Comparison of ENCODE assay signal across 1 cellular context in the genomic region with DNA sequence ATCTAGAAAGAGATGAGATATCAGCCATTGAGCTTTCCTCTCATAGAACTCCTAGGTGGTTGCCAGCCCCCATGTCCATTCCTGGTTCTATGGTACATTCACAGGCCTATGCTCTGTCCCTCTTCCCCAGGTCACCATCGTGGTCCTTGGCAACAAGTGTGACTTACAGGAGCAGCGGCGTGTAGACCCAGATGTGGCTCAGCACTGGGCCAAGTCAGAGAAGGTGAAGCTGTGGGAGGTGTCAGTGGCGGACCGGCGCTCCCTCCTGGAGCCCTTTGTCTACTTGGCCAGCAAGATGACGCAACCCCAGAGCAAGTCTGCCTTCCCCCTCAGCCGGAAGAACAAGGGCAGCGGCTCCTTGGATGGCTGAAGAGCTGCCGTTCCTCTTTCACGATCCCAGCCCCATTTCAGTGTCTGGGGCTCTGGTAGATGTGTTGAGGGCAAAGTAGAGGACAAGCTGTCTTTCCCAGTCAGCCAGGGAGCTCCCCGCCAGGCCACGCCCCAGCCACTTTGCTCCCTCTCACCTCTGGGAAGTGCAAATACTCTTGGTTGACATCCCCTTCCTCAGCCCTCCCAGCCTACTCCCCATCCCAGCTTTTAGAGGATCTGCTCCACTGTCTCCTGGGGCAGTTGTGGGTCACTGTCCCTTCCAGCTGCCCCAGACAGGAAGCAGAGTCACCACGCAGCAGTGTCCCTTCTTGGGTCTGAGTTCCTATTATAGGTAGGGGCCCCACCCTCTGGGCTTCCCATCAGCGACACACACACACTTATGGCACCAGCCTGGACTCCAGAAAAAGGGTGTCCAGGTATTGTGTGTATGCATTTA.
TF ChIP-seq lines count a peak whose summit lies in the region.

No MANE protein-coding gene starts in this region.

TF ChIP-seq in SK-N-SH treated with all-trans-retinoic acid at 6 μM for 48 hours, 23 proteins besides CTCF, POLR2A, EP300 and RAD21 (continued from another document):
- TF ChIP-seq, protein P1, sequence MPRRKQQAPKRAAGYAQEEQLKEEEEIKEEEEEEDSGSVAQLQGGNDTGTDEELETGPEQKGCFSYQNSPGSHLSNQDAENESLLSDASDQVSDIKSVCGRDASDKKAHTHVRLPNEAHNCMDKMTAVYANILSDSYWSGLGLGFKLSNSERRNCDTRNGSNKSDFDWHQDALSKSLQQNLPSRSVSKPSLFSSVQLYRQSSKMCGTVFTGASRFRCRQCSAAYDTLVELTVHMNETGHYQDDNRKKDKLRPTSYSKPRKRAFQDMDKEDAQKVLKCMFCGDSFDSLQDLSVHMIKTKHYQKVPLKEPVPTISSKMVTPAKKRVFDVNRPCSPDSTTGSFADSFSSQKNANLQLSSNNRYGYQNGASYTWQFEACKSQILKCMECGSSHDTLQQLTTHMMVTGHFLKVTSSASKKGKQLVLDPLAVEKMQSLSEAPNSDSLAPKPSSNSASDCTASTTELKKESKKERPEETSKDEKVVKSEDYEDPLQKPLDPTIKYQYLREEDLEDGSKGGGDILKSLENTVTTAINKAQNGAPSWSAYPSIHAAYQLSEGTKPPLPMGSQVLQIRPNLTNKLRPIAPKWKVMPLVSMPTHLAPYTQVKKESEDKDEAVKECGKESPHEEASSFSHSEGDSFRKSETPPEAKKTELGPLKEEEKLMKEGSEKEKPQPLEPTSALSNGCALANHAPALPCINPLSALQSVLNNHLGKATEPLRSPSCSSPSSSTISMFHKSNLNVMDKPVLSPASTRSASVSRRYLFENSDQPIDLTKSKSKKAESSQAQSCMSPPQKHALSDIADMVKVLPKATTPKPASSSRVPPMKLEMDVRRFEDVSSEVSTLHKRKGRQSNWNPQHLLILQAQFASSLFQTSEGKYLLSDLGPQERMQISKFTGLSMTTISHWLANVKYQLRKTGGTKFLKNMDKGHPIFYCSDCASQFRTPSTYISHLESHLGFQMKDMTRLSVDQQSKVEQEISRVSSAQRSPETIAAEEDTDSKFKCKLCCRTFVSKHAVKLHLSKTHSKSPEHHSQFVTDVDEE (CRISPR knock-in tag; IDR thresholded peaks at IDR 0.05) = no peak
- TF ChIP-seq CSDC2 (CRISPR knock-in tag; IDR thresholded peaks at IDR 0.05) (no peak), TCF4 (CRISPR knock-in tag; IDR thresholded peaks at IDR 0.05; ENCODE audit: borderline replicate concordance) (no peak), ZC3H10 (CRISPR knock-in tag; IDR thresholded peaks at IDR 0.05) (no peak), ISL1 (CRISPR knock-in tag; IDR thresholded peaks at IDR 0.05) (no peak), ZNF8 (CRISPR knock-in tag; IDR thresholded peaks at IDR 0.05) (no peak), ESRRG (CRISPR knock-in tag; IDR thresholded peaks at IDR 0.05) (no peak), RARB (CRISPR knock-in tag; IDR thresholded peaks at IDR 0.05) (no peak), ZFP3 (CRISPR knock-in tag; IDR thresholded peaks at IDR 0.05) (no peak), SNAI2 (CRISPR knock-in tag; IDR thresholded peaks at IDR 0.05) (no peak), ZFP30 (CRISPR knock-in tag; IDR thresholded peaks at IDR 0.05) (no peak)
- TF ChIP-seq, protein P2, sequence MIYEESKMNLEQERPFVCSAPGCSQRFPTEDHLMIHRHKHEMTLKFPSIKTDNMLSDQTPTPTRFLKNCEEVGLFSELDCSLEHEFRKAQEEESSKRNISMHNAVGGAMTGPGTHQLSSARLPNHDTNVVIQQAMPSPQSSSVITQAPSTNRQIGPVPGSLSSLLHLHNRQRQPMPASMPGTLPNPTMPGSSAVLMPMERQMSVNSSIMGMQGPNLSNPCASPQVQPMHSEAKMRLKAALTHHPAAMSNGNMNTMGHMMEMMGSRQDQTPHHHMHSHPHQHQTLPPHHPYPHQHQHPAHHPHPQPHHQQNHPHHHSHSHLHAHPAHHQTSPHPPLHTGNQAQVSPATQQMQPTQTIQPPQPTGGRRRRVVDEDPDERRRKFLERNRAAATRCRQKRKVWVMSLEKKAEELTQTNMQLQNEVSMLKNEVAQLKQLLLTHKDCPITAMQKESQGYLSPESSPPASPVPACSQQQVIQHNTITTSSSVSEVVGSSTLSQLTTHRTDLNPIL (CRISPR knock-in tag; IDR thresholded peaks at IDR 0.05; ENCODE audit: low read depth) = no peak
